In genomic region chr20:19932170-19932667, GRCh38 we compare ENCODE assay signal across 10 cellular contexts.
DNase-seq lines count a peak whose midpoint lies in the region; ATAC-seq and TF ChIP-seq lines count a peak whose summit lies in the region.
"Had no signal": no experiment of that assay in that cellular context is flagged by ENCODE, and none has a peak within 500 bp of the region (broad histone marks: within the 10 kb centered on the region; RNA-seq: fewer than 3 reads in every experiment).

No MANE protein-coding gene starts in this region.

- no peak for ATAC-seq in GM21515 (IDR thresholded peaks at IDR 0.05; ENCODE audit: unreplicated experiment)

- TF ChIP-seq POLR2A in transverse colon (IDR thresholded peaks at IDR 0.05) = no peak

- WGBS in mesodermal cell (ENCODE audit: insufficient coverage in 2 of 2), 2 experiments = 93 to 95% methylated on average over 8 of the region's 9 CpGs
- WGBS in transverse colon (ENCODE audit: low coverage in 1 of 2), 2 donors = 53 to 69% methylated on average over 4 to 9 of the region's 9 CpGs

- no peak overlapping the region for H3K4me3 ChIP-seq in mesodermal cell (ENCODE audit: extremely low read depth, insufficient read depth, low read length, poor library complexity, severe bottlenecking)
- H3K4me3 ChIP-seq in transverse colon = no peak overlapping the region

- in situ Hi-C loops in transverse colon (cut with MboI; ENCODE audit: low pct_ligation_motif_present in 1 of 4, low pct_unique_long_range_greater_than_20kb in 1 of 4, low sequenced_read_pairs in 3 of 4) = no loop called here

- H3K27ac ChIP-seq in mesodermal cell (ENCODE audit: low read depth, low read length, severe bottlenecking) (peak overlapping the region; percentile 32), transverse colon (peak overlapping the region; percentile 74 to 86 (median 86))

- TF ChIP-seq EP300 in transverse colon (IDR thresholded peaks at IDR 0.05; ENCODE audit: low read depth) = no peak

- H3K4me1 ChIP-seq in mesodermal cell (ENCODE audit: control insufficient read depth, insufficient read depth, low read length, poor library complexity, severe bottlenecking) (peaks cover 20% of the 10 kb centered on the region), transverse colon (peaks cover 21 to 76% (median 41%) of the 10 kb centered on the region in 4 donors)

- H3K36me3 ChIP-seq in mesodermal cell (ENCODE audit: control insufficient read depth, insufficient read depth, low read length) = peaks cover 20% of the 10 kb centered on the region
- H3K36me3 ChIP-seq in transverse colon = no peaks in the 10 kb centered on the region

- no peaks in the 10 kb centered on the region for H3K9me3 ChIP-seq in mesodermal cell (ENCODE audit: control insufficient read depth, low read length)
- no peaks in the 10 kb centered on the region for H3K9me3 ChIP-seq in transverse colon

- DNase-seq in NCI-H226 (peak; percentile 8), fibroblast of gingiva (ENCODE audit: low read depth) (peak; percentile 88), transverse colon (no peak), COLO668 (lab: John Stamatoyannopoulos, UW; ENCODE audit: unreplicated experiment) (no peak), DMS53 treated with DMSO at 0.1 percent for 48 hours (lab: John Stamatoyannopoulos, UW; ENCODE audit: unreplicated experiment) (no peak), SKM-1 treated with dmso at 0.1 percent for 144 hours (lab: John Stamatoyannopoulos, UW; ENCODE audit: unreplicated experiment) (no peak)
- DNase-seq: effector memory CD4-positive, alpha-beta T cell; NCI-H510A had no signal

- no peak for TF ChIP-seq CTCF in transverse colon (IDR thresholded peaks at IDR 0.05)

- H3K27me3 ChIP-seq in transverse colon = no peaks in the 10 kb centered on the region

- intact Hi-C loops in transverse colon (cut with DNase I; ENCODE audit: low total_unique reads) = no loop called here

Comparison
In these comparisons a context has a peak if more than half of its experiments do, and no peak if none do; other contexts are left out.
1. DNase-seq: peak in NCI-H226 (single experiment) and fibroblast of gingiva (single experiment); none in transverse colon (single experiment), COLO668 (single experiment), DMS53 treated with DMSO at 0.1 percent for 48 hours (single experiment) and SKM-1 treated with dmso at 0.1 percent for 144 hours (single experiment).